Comparison of ENCODE assay signal across 8 cellular contexts in genomic region chr5:95284512-95285405, GRCh38. TPM values are rescaled to one million over a fixed set of nuclear protein-coding genes. Genes with fewer than 3 reads are reported as not detected.
DNase-seq lines count a peak whose midpoint lies in the region; ATAC-seq, FAIRE-seq and TF ChIP-seq lines count a peak whose summit lies in the region.

MCTP1 (minus strand) TSS chr5:95285094.

- no peaks in the 10 kb centered on the region for H3K79me2 ChIP-seq in HepG2 (ENCODE audit: insufficient read depth, low read length)

- CTCF ChIA-PET in HepG2 (lab: Yijun Ruan, JAX; ENCODE audit: low intra/inter-chr PET ratio, low total read pairs), result no interaction called here

- BruUV-seq in HepG2 (replicated peaks; lab: Mats Ljungman, UMichigan), result no TSS peak

- H3K27me3 ChIP-seq in RWPE2 (ENCODE audit: insufficient read depth, poor library complexity, severe bottlenecking) (peaks cover 93% of the 10 kb centered on the region), colonic mucosa (peaks cover 41% of the 10 kb centered on the region), HepG2 (ENCODE audit: control insufficient read depth in 1 of 2, insufficient read depth in 2 of 2, low read length in 2 of 2) (peaks cover 2 to 39% of the 10 kb centered on the region in 2 experiments), stomach (peaks cover 0 to 94% (median 60%) of the 10 kb centered on the region in 3 donors)

- ATAC-seq in GM18498 (IDR thresholded peaks at IDR 0.05; ENCODE audit: unreplicated experiment), result peak; percentile 45
- ATAC-seq in HG03342 (IDR thresholded peaks at IDR 0.05; ENCODE audit: unreplicated experiment), result peak; percentile 28
- peak; percentile 59 for ATAC-seq in RWPE2 (ENCODE audit: low read depth)
- peak; percentile 87 for ATAC-seq in HepG2

- peak within 1 kb of the TSS; percentile 76 for H3K4me2 ChIP-seq in HepG2 (ENCODE audit: low read depth, low read length)

- H3K4me1 ChIP-seq in RWPE2 (ENCODE audit: insufficient read depth, poor library complexity, severe bottlenecking), result no peaks in the 10 kb centered on the region
- H3K4me1 ChIP-seq in colonic mucosa, result peaks cover 11% of the 10 kb centered on the region
- peaks cover 7% of the 10 kb centered on the region; the same call in 1 of the 2 replicates for H3K4me1 ChIP-seq in HepG2 (ENCODE audit: insufficient read depth, low read length)
- peaks cover 18 to 30% (median 25%) of the 10 kb centered on the region in 4 donors for H3K4me1 ChIP-seq in stomach

- peak within 1 kb of the TSS in 1 of 2 donors; percentile 18 for H3K9ac ChIP-seq in colonic mucosa (ENCODE audit: low read depth in 2 of 2, low read length in 2 of 2)
- H3K9ac ChIP-seq in HepG2 (ENCODE audit: insufficient read depth, low read depth, low read length), result 0 out of 2 replicates have a peak within 1 kb of the TSS, but pooled peaks have one; percentile 22

- TF ChIP-seq CTCF in RWPE2 (IDR thresholded peaks at IDR 0.05; ENCODE audit: poor library complexity, severe bottlenecking) (no peak), colonic mucosa (IDR thresholded peaks at IDR 0.05) (no peak), HepG2 (CRISPR knock-in tag; IDR thresholded peaks at IDR 0.05) (peak; percentile 20; the same call in 1 of the 2 replicates), stomach (IDR thresholded peaks at IDR 0.05) (no peak)

- no peak for TF ChIP-seq RAD21 in HepG2 (CRISPR knock-in tag; IDR thresholded peaks at IDR 0.05)

- H2AFZ ChIP-seq in HepG2 (ENCODE audit: low read length), result no peak within 1 kb of the TSS

- H3K4me3 ChIP-seq in RWPE2 (ENCODE audit: severe bottlenecking) (peak within 1 kb of the TSS; percentile 26), colonic mucosa (peak within 1 kb of the TSS; percentile 63), HepG2 (replicated peaks in 1 of 3; ENCODE audit: insufficient read depth in 1 of 3, low read depth in 2 of 3, low read length in 3 of 3) (peak within 1 kb of the TSS; percentile 47 to 74 (median 59)), stomach (peak within 1 kb of the TSS; percentile 58 to 83 (median 68))

- TF ChIP-seq POLR2A in HepG2 (IDR thresholded peaks at IDR 0.05; ENCODE audit: insufficient read depth in 1 of 2, low read depth in 2 of 2, low read length in 2 of 2) (no peak), stomach (IDR thresholded peaks at IDR 0.05) (no peak)

- no peak for TF ChIP-seq EP300 in HepG2 (IDR thresholded peaks at IDR 0.05; ENCODE audit: low read depth in 2 of 2, low read length in 2 of 2)
- no peak for TF ChIP-seq EP300 in HepG2 (CRISPR knock-in tag; IDR thresholded peaks at IDR 0.05; ENCODE audit: borderline replicate concordance)
- TF ChIP-seq EP300 in stomach (IDR thresholded peaks at IDR 0.05), result no peak

- H3K27ac ChIP-seq in RWPE2 (ENCODE audit: poor library complexity, severe bottlenecking) (no peak within 1 kb of the TSS), colonic mucosa (no peak within 1 kb of the TSS), HepG2 (ENCODE audit: extremely low read length, insufficient read depth, low read length) (no peak within 1 kb of the TSS), stomach (peak within 1 kb of the TSS in 2 of 5 donors; percentile 10 to 52)

- FAIRE-seq in HepG2 (lab: Jason Lieb, UNC), result no peak

- peak; percentile 33 for DNase-seq in AG08396 (ENCODE audit: low spot score)
- DNase-seq in RWPE2 (ENCODE audit: low spot score), result no peak
- no peak for DNase-seq in colonic mucosa
- DNase-seq in HepG2 (ENCODE audit: low spot score), result no peak
- peak; percentile 32 for DNase-seq in stomach
- DNase-seq in HCEC 1CT, result no peak

- H3K9me3 ChIP-seq in RWPE2 (ENCODE audit: severe bottlenecking) (no peaks in the 10 kb centered on the region), colonic mucosa (no peaks in the 10 kb centered on the region), HepG2 (ENCODE audit: low read length) (no peaks in the 10 kb centered on the region), stomach (no peaks in the 10 kb centered on the region)

- POLR2A ChIA-PET in HepG2 (lab: Yijun Ruan, JAX), result no interaction called here

- WGBS in HepG2 (ENCODE audit: low lambda C conversion rate), result 2% methylated on average over 32 of the region's 91 CpGs
- 0 to 3% (median 1%) methylated on average over 36 to 91 of the region's 91 CpGs for WGBS in stomach, 5 donors

- in situ Hi-C loops in HepG2 (cut with HindIII; ENCODE audit: extremely low pct_ligation_motif_present, low pct_unique_long_range_greater_than_20kb), result loop anchor here (25.0 kb wide), 1 partner anchor 553 kb away; no protein-coding TSS in a partner anchor

- no peaks in the 10 kb centered on the region for H4K20me1 ChIP-seq in HepG2 (ENCODE audit: insufficient read depth, low read length)

- intact Hi-C loops in colonic mucosa (cut with DNase I) (no loop called here), HepG2 (cut with micrococcal nuclease; ENCODE audit: unreplicated experiment) (no loop called here), stomach (cut with DNase I; ENCODE audit: low total_unique reads) (no loop called here)

- H3K36me3 ChIP-seq in RWPE2 (ENCODE audit: low read depth), result no peaks in the 10 kb centered on the region
- H3K36me3 ChIP-seq in colonic mucosa, result no peaks in the 10 kb centered on the region
- H3K36me3 ChIP-seq in HepG2 (replicated peaks in 1 of 2; ENCODE audit: control insufficient read depth in 1 of 2, insufficient read depth in 2 of 2, low read length in 2 of 2), result no peaks in the 10 kb centered on the region
- H3K36me3 ChIP-seq in stomach, result no peaks in the 10 kb centered on the region

TF ChIP-seq in HepG2, 621 proteins besides CTCF, POLR2A, EP300 and RAD21 (continues in another document):
- TF ChIP-seq KAT2B (IDR thresholded peaks at IDR 0.05; ENCODE audit: borderline replicate concordance, low read depth, low read length) (no peak), EZH2 (conservative IDR thresholded peaks at IDR 0.05; ENCODE audit: low read depth, low read length) (0 out of 2 replicates have a peak, but pooled peaks have one; percentile 44), MAFK (conservative IDR thresholded peaks at IDR 0.05 in 1 of 2, IDR thresholded peaks at IDR 0.05 in 1 of 2; ENCODE audit: low read length in 2 of 2) (no peak), ZNF777 (CRISPR knock-in tag; IDR thresholded peaks at IDR 0.05) (peak; percentile 68), ARID3A (IDR thresholded peaks at IDR 0.05; ENCODE audit: low read depth, low read length) (no peak), HNRNPK (IDR thresholded peaks at IDR 0.05; ENCODE audit: low read depth, low read length, poor library complexity, severe bottlenecking) (peak; percentile 74), MTA1 (CRISPR knock-in tag; IDR thresholded peaks at IDR 0.05; ENCODE audit: borderline replicate concordance) (peak; percentile 54; the same call in 1 of the 2 replicates), BRD4 (CRISPR knock-in tag; IDR thresholded peaks at IDR 0.05) (no peak), MTF2 (CRISPR knock-in tag; IDR thresholded peaks at IDR 0.05; ENCODE audit: borderline replicate concordance) (peak; percentile 49; the same call in 1 of the 2 replicates), PAWR (CRISPR knock-in tag; IDR thresholded peaks at IDR 0.05; ENCODE audit: borderline replicate concordance) (peak; percentile 41; the same call in 1 of the 2 replicates), ARNTL (CRISPR knock-in tag; IDR thresholded peaks at IDR 0.05) (0 out of 2 replicates have a peak, but pooled peaks have one; percentile 35), KDM5B (CRISPR knock-in tag; IDR thresholded peaks at IDR 0.05; ENCODE audit: borderline replicate concordance) (0 out of 2 replicates have a peak, but pooled peaks have one; percentile 47)

RNA-seq across cellular contexts. Expression of gene MCTP1, which starts in this region (rescaled TPM):
- 10 to 100 TPM in 1 of 2 donors, 1 to 10 TPM in 1; 2.8 to 10.3 TPM for total RNA-seq in colonic mucosa
- 0.15 TPM in 1 of 2 replicates, not detected in the other for total RNA-seq in HepG2 (2016; rRNA removed; fragmentation: Illumina TruSeq; extraction: Trizol)
- not detected in 2 replicates for total RNA-seq in HepG2 (2016; cell fraction: cytosol; rRNA removed; fragmentation: Illumina TruSeq; extraction: Trizol; ENCODE audit: low read depth)
- total RNA-seq in HepG2 (2016; cell fraction: insoluble cytoplasmic fraction; rRNA removed; fragmentation: Illumina TruSeq; extraction: Trizol), result 0.11 and 0.18 TPM in 2 replicates
- total RNA-seq in HepG2 (2016; cell fraction: membrane; rRNA removed; fragmentation: Illumina TruSeq; extraction: Trizol), result 0.17 TPM in 1 of 2 replicates, not detected in the other
- 0.53 TPM in 1 of 2 replicates, not detected in the other for total RNA-seq in HepG2 (2016; cell fraction: nucleus; rRNA removed; fragmentation: Illumina TruSeq; extraction: Trizol)
- 0.21 and 0.48 TPM in 2 replicates for polyA plus RNA-seq in HepG2 (2011; rRNA removed)
- polyA plus RNA-seq in HepG2 (2011; cell fraction: cytosol; rRNA removed), result 0.14 and 0.15 TPM in 2 replicates
- polyA plus RNA-seq in HepG2 (2011; cell fraction: nucleus; rRNA removed), result 0.23 and 0.27 TPM in 2 replicates
- 0.13 and 0.25 TPM in 2 replicates for polyA plus RNA-seq in HepG2 (2012)
- polyA plus RNA-seq in HepG2 (2016; cell fraction: cytosol; fragmentation: Illumina TruSeq; extraction: Trizol; ENCODE audit: low read depth), result not detected in 2 replicates
- polyA plus RNA-seq in HepG2 (2016; cell fraction: insoluble cytoplasmic fraction; fragmentation: Illumina TruSeq; extraction: Trizol; ENCODE audit: low read depth), result not detected in 2 replicates
- not detected in 2 replicates for polyA plus RNA-seq in HepG2 (2016; cell fraction: membrane; fragmentation: Illumina TruSeq; extraction: Trizol; ENCODE audit: low read depth)
- polyA plus RNA-seq in HepG2 (2016; cell fraction: nucleus; fragmentation: Illumina TruSeq; extraction: Trizol; ENCODE audit: insufficient read depth, low read depth), result not detected in 2 replicates
- polyA minus RNA-seq in HepG2 (2011; rRNA and poly(A)+ RNA removed; ENCODE audit: low replicate concordance), result 9.7 TPM in 1 of 2 replicates, not detected in the other
- polyA minus RNA-seq in HepG2 (2011; cell fraction: cytosol; rRNA and poly(A)+ RNA removed), result not detected in 2 replicates
- polyA minus RNA-seq in HepG2 (2011; cell fraction: nucleus; rRNA and poly(A)+ RNA removed), result 2.1 and 2.4 TPM in 2 replicates
- total RNA-seq in stomach, result 10 to 100 TPM in 4 of 5 donors, 1 to 10 TPM in 1; 1.8 to 47.9 (median 23.7) TPM
- 1 to 10 TPM; 1.4 to 4.9 (median 4.3) TPM for polyA plus RNA-seq in stomach

Comparison
In these comparisons a context has a peak if more than half of its experiments do, and no peak if none do; other contexts are left out.
1. DNase-seq: peak in AG08396 (single experiment) and stomach (single experiment); none in RWPE2 (single experiment), colonic mucosa (single experiment), HepG2 (single experiment) and HCEC 1CT (single experiment).
2. ATAC-seq: peak in every context shown above with its lines; median percentile 87 in HepG2; 59 in RWPE2; 45 in GM18498; 28 in HG03342.
3. Peak in every context shown above with its lines, with median percentiles within 50 percentile points of each other: H3K4me3 ChIP-seq.